Comparison of ENCODE assay signal across 18 cellular contexts in genomic region chr4:125703443-125703842, GRCh38.
A peak's percentile ranks its signal among the peaks of the same experiment; 100 is the strongest.
DNase-seq lines count a peak whose midpoint lies in the region; ATAC-seq, FAIRE-seq and TF ChIP-seq lines count a peak whose summit lies in the region.
"Had no signal": no experiment of that assay in that cellular context is flagged by ENCODE, and none has a peak within 500 bp of the region (broad histone marks: within the 10 kb centered on the region; RNA-seq: fewer than 3 reads in every experiment).

No MANE protein-coding gene starts in this region.

- H3K27ac ChIP-seq in endothelial cell of umbilical vein (ENCODE audit: insufficient read depth, low read depth, low read length), result no peak overlapping the region
- no peak overlapping the region for H3K27ac ChIP-seq in endodermal cell (ENCODE audit: low read depth, low read length)
- H3K27ac ChIP-seq: esophagus muscularis mucosa, upper lobe of left lung had no signal

- FAIRE-seq in endothelial cell of umbilical vein (lab: Jason Lieb, UNC), result peak; percentile 98

- H3K27ac Mint-ChIP-seq in endodermal cell, result no peak overlapping the region
- H3K27ac Mint-ChIP-seq: activated naive CD4-positive, alpha-beta T cell treated with anti-CD3 and anti-CD28 coated beads, Interleukin-2, amount 50 U/mL, for 24 hours; WTC11 had no signal

- no peaks in the 10 kb centered on the region for H3K9me1 ChIP-seq in endothelial cell of umbilical vein (replicated peaks; ENCODE audit: control insufficient read depth, extremely low read depth, insufficient read depth, low read length)

- H3K36me3 Mint-ChIP-seq in endodermal cell (ENCODE audit: low read depth), result no peaks in the 10 kb centered on the region
- H3K36me3 Mint-ChIP-seq: activated naive CD4-positive, alpha-beta T cell treated with anti-CD3 and anti-CD28 coated beads, Interleukin-2, amount 50 U/mL, for 24 hours had no signal

- no TSS peak for BruUV-seq in endothelial cell of umbilical vein (replicated peaks; lab: Mats Ljungman, UMichigan)

- CTCF ChIA-PET in endothelial cell of umbilical vein (lab: Charles Lee), result interaction anchor here (1.3 kb wide), 1 partner anchor 25 kb away, joined by 6 read pairs; no protein-coding TSS in a partner anchor

- H3K4me3 ChIP-seq in endothelial cell of umbilical vein (replicated peaks in 1 of 3; ENCODE audit: insufficient read depth in 1 of 3, low read depth in 1 of 3, low read length in 3 of 3), result no peak overlapping the region
- H3K4me3 ChIP-seq in endodermal cell (ENCODE audit: low read length), result no peak overlapping the region
- H3K4me3 ChIP-seq: esophagus muscularis mucosa, mucosa of descending colon, upper lobe of left lung had no signal

- dilution Hi-C loops in endothelial cell of umbilical vein (cut with MboI; ENCODE audit: extremely low pct_ligation_motif_present, low sequenced_read_pairs), result no loop called here

- intact Hi-C loops in endothelial cell of umbilical vein (cut with micrococcal nuclease), result loop anchor here (1.0 kb wide), 1 partner anchor 183 kb away; no protein-coding TSS in a partner anchor

- H3K9ac ChIP-seq in endothelial cell of umbilical vein (replicated peaks; ENCODE audit: extremely low read depth, insufficient read depth, low read length) (no peak overlapping the region), endodermal cell (ENCODE audit: extremely low read depth, low read length, poor library complexity, severe bottlenecking) (no peak overlapping the region)

- no peaks in the 10 kb centered on the region for H3K4me1 Mint-ChIP-seq in endodermal cell
- H3K4me1 Mint-ChIP-seq: activated naive CD4-positive, alpha-beta T cell treated with anti-CD3 and anti-CD28 coated beads, Interleukin-2, amount 50 U/mL, for 24 hours had no signal

- no peaks in the 10 kb centered on the region for H3K36me3 ChIP-seq in endothelial cell of umbilical vein (ENCODE audit: control insufficient read depth in 2 of 2, extremely low read depth in 1 of 2, insufficient read depth in 2 of 2, low read length in 2 of 2)
- H3K36me3 ChIP-seq in endodermal cell (ENCODE audit: control insufficient read depth, insufficient read depth, low read length), result no peaks in the 10 kb centered on the region
- H3K36me3 ChIP-seq: esophagus muscularis mucosa, upper lobe of left lung had no signal

- POLR2A ChIA-PET in endothelial cell of umbilical vein (lab: Charles Lee), result no interaction called here

- H3K4me1 ChIP-seq in endothelial cell of umbilical vein (ENCODE audit: control insufficient read depth, extremely low read depth, insufficient read depth, low read length) (peaks cover 20% of the 10 kb centered on the region), endodermal cell (ENCODE audit: control insufficient read depth, insufficient read depth, low read length) (no peaks in the 10 kb centered on the region)
- H3K4me1 ChIP-seq: esophagus muscularis mucosa had no signal

- TF ChIP-seq CTCF in endothelial cell of umbilical vein (IDR thresholded peaks at IDR 0.05; ENCODE audit: extremely low read depth in 1 of 2, insufficient read depth in 1 of 2, low read depth in 1 of 2, low read length in 2 of 2) (no peak), endodermal cell (conservative IDR thresholded peaks at IDR 0.05) (no peak)

- no peak overlapping the region for H3K4me3 Mint-ChIP-seq in endodermal cell
- H3K4me3 Mint-ChIP-seq: activated naive CD4-positive, alpha-beta T cell treated with anti-CD3 and anti-CD28 coated beads, Interleukin-2, amount 50 U/mL, for 24 hours; WTC11 had no signal

- H3K27me3 ChIP-seq in endothelial cell of umbilical vein (ENCODE audit: control insufficient read depth in 2 of 2, insufficient read depth in 2 of 2, low read length in 2 of 2) (no peaks in the 10 kb centered on the region), endodermal cell (ENCODE audit: control insufficient read depth, insufficient read depth, low read length, poor library complexity, severe bottlenecking) (no peaks in the 10 kb centered on the region)
- H3K27me3 ChIP-seq: esophagus muscularis mucosa, upper lobe of left lung had no signal

- 86 to 93% methylated on average over 1 of the region's 1 CpG for WGBS in endodermal cell (ENCODE audit: insufficient coverage in 1 of 2, insufficient read length in 1 of 2), 2 experiments

- H3K79me2 ChIP-seq in endothelial cell of umbilical vein (ENCODE audit: control insufficient read depth, insufficient read depth, low read length), result no peaks in the 10 kb centered on the region

- no peaks in the 10 kb centered on the region for H3K9me3 ChIP-seq in endothelial cell of umbilical vein (replicated peaks; ENCODE audit: control insufficient read depth, insufficient read depth, low read length)
- no peaks in the 10 kb centered on the region for H3K9me3 ChIP-seq in endodermal cell (ENCODE audit: control insufficient read depth, low read length)
- H3K9me3 ChIP-seq: esophagus muscularis mucosa, mucosa of descending colon, upper lobe of left lung had no signal

- no peaks in the 10 kb centered on the region for H4K20me1 ChIP-seq in endothelial cell of umbilical vein (replicated peaks; ENCODE audit: control insufficient read depth, extremely low read depth, insufficient read depth, low read length)

- ATAC-seq in HG03108 (IDR thresholded peaks at IDR 0.05; ENCODE audit: unreplicated experiment), result no peak
- ATAC-seq: mucosa of descending colon, WTC11 had no signal

- TF ChIP-seq POLR2A in endothelial cell of umbilical vein (IDR thresholded peaks at IDR 0.05; ENCODE audit: low read depth, low read length), result no peak

- H3K4me2 ChIP-seq in endothelial cell of umbilical vein (ENCODE audit: insufficient read depth, low read length), result peak overlapping the region; percentile 30

- DNase-seq in Daoy (ENCODE audit: low read depth) (peak; percentile 3), NCI-H226 (peak; percentile 65), endothelial cell of umbilical vein (ENCODE audit: low read depth, low spot score) (peak; percentile 75), myocyte (ENCODE audit: low read depth) (peak; percentile 18), endodermal cell (no peak), NCI-H524 (lab: John Stamatoyannopoulos, UW) (no peak), DMS153 (lab: John Stamatoyannopoulos, UW) (no peak)
- DNase-seq: activated CD8-positive, alpha-beta memory T cell treated with anti-CD3 and anti-CD28 coated beads, Interleukin-2, amount 50 U/mL, for 4 hours; C1 segment of cervical spinal cord; cerebellar nuclear complex; H7; mucosa of descending colon; NCI-H2029 treated with DMSO at 0.1 percent for 48 hours; upper lobe of left lung had no signal

- H3K27me3 Mint-ChIP-seq in endodermal cell (ENCODE audit: insufficient read depth), result no peaks in the 10 kb centered on the region
- H3K27me3 Mint-ChIP-seq: activated naive CD4-positive, alpha-beta T cell treated with anti-CD3 and anti-CD28 coated beads, Interleukin-2, amount 50 U/mL, for 24 hours had no signal

- H3K9me3 Mint-ChIP-seq in endodermal cell, result peaks cover 6% of the 10 kb centered on the region
- H3K9me3 Mint-ChIP-seq: activated naive CD4-positive, alpha-beta T cell treated with anti-CD3 and anti-CD28 coated beads, Interleukin-2, amount 50 U/mL, for 24 hours had no signal

- H2AFZ ChIP-seq in endothelial cell of umbilical vein (ENCODE audit: low read depth, low read length), result no peak overlapping the region

TF ChIP-seq in endothelial cell of umbilical vein, 7 proteins besides CTCF, POLR2A, EP300 and RAD21:
- TF ChIP-seq JUN (IDR thresholded peaks at IDR 0.05; ENCODE audit: borderline replicate concordance, insufficient read depth, insufficient read length, low read depth), result peak; percentile 65
- no peak for TF ChIP-seq EZH2 (IDR thresholded peaks at IDR 0.05; ENCODE audit: borderline replicate concordance, low read depth, low read length, severe bottlenecking)
- TF ChIP-seq POLR2AphosphoS5 (IDR thresholded peaks at IDR 0.05; ENCODE audit: insufficient read depth, low read depth, low read length), result no peak
- TF ChIP-seq, protein P1, sequence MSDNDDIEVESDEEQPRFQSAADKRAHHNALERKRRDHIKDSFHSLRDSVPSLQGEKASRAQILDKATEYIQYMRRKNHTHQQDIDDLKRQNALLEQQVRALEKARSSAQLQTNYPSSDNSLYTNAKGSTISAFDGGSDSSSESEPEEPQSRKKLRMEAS (IDR thresholded peaks at IDR 0.05; ENCODE audit: insufficient read depth, insufficient read length), result no peak
- TF ChIP-seq GATA2 (IDR thresholded peaks at IDR 0.05; ENCODE audit: insufficient read depth, insufficient read length, low read depth, low read length), result no peak
- no peak for TF ChIP-seq MYC (IDR thresholded peaks at IDR 0.05; ENCODE audit: low read depth, low read length)
- peak; percentile 76 for TF ChIP-seq FOS (IDR thresholded peaks at IDR 0.05; ENCODE audit: borderline replicate concordance, insufficient read depth, low read length)

Comparison
In these comparisons a context has a peak if more than half of its experiments do, and no peak if none do; other contexts are left out.
1. DNase-seq: peak in Daoy (single experiment), NCI-H226 (single experiment), endothelial cell of umbilical vein (single experiment) and myocyte (single experiment); none in endodermal cell (single experiment), NCI-H524 (0 of 2) and DMS153 (single experiment).